In genomic region chr15:35112346-35112745, GRCh38 we compare ENCODE assay signal across 23 cellular contexts. TPM values are rescaled to one million over a fixed set of nuclear protein-coding genes. Genes with fewer than 3 reads are reported as not detected.
DNase-seq lines count a peak whose midpoint lies in the region; ATAC-seq, FAIRE-seq and TF ChIP-seq lines count a peak whose summit lies in the region.
"Had no signal": no experiment of that assay in that cellular context is flagged by ENCODE, and none has a peak within 500 bp of the region (broad histone marks: within the 10 kb centered on the region; RNA-seq: fewer than 3 reads in every experiment).

No MANE protein-coding gene starts in this region.

- no peak overlapping the region for H3K4me3 ChIP-seq in K562
- H3K4me3 ChIP-seq: A549, GM23338 had no signal

- DNase-seq in ELF-1 (ENCODE audit: low read depth, low spot score) (peak; percentile 47), NCI-H69 (lab: John Stamatoyannopoulos, UW) (peak; percentile 27), K562 (ENCODE audit: extremely low read depth in 1 of 4, low spot score in 3 of 4) (no peak), AG20443 (ENCODE audit: low spot score) (no peak)
- DNase-seq: 8988T; ACHN; C1 segment of cervical spinal cord; Calu3; CD4-positive, alpha-beta memory T cell; COR-L47; DMS53; DMS79 treated with DMSO at 0.1 percent for 48 hours; H9; HFFc6 had no signal

- no peak for TF ChIP-seq RAD21 in K562 (CRISPR knock-in tag; conservative IDR thresholded peaks at IDR 0.05 in 1 of 2, IDR thresholded peaks at IDR 0.05 in 1 of 2)

- no peaks in the 10 kb centered on the region for H3K79me2 ChIP-seq in K562 (ENCODE audit: control insufficient read depth, insufficient read depth, low read length)

- POLR2A ChIA-PET in K562 (lab: Yijun Ruan, JAX), result no interaction called here

- no peak for TF ChIP-seq POLR2A in K562 (conservative IDR thresholded peaks at IDR 0.05)

- H3K27me3 ChIP-seq in K562 (ENCODE audit: control insufficient read depth in 2 of 2, insufficient read depth in 2 of 2, low read length in 2 of 2), result no peaks in the 10 kb centered on the region

- no peak for FAIRE-seq in K562 (lab: Jason Lieb, UNC)
- FAIRE-seq: A549, G401.6, GM12892 had no signal

- in situ Hi-C loops in K562 (cut with MboI), result no loop called here

- H4K20me1 ChIP-seq in K562 (replicated peaks; ENCODE audit: control insufficient read depth, insufficient read depth, low read length), result no peaks in the 10 kb centered on the region

- no peak overlapping the region for H3K9ac ChIP-seq in K562 (ENCODE audit: insufficient read depth in 1 of 2, low read depth in 2 of 2, low read length in 2 of 2)

- intact Hi-C loops in K562 (cut with micrococcal nuclease), result no loop called here

- H3K4me1 ChIP-seq in K562 (replicated peaks in 1 of 2; ENCODE audit: control insufficient read depth in 2 of 2, insufficient read depth in 2 of 2, low read length in 2 of 2), result no peaks in the 10 kb centered on the region
- H3K4me1 ChIP-seq: A549 had no signal

- H2AFZ ChIP-seq in K562 (ENCODE audit: low read depth, low read length), result no peak overlapping the region
- H2AFZ ChIP-seq: GM23338 had no signal

- H3K27ac ChIP-seq in K562 (ENCODE audit: extremely low read depth, low read depth, low read length), result no peak overlapping the region
- H3K27ac ChIP-seq: A549 had no signal

- H3K9me1 ChIP-seq in K562 (ENCODE audit: control insufficient read depth, insufficient read depth, low read length), result no peaks in the 10 kb centered on the region

- WGBS in K562 (ENCODE audit: insufficient coverage, low coverage, missing lambda C conversion rate), result 53% methylated on average over 2 of the region's 2 CpGs

- no peak for ATAC-seq in K562
- no peak for ATAC-seq in GM21381 (IDR thresholded peaks at IDR 0.05; ENCODE audit: unreplicated experiment)
- ATAC-seq in GM19452 (IDR thresholded peaks at IDR 0.05; ENCODE audit: unreplicated experiment), result no peak
- ATAC-seq: A549, GM23338 had no signal

- H3K9me3 ChIP-seq in K562 (replicated peaks; ENCODE audit: control insufficient read depth, insufficient read depth, low read depth, low read length), result no peaks in the 10 kb centered on the region
- H3K9me3 ChIP-seq: A549 had no signal

- no peaks in the 10 kb centered on the region for H3K36me3 ChIP-seq in K562 (ENCODE audit: control insufficient read depth, insufficient read depth, low read length)

- CTCF ChIA-PET in K562 (lab: Yijun Ruan, JAX; ENCODE audit: low intra/inter-chr PET ratio), result no interaction called here

- no peak overlapping the region for H3K4me2 ChIP-seq in K562 (ENCODE audit: insufficient read depth, low read length)
- H3K4me2 ChIP-seq: A549, GM23338 had no signal

- BruUV-seq in K562 (replicated peaks; lab: Mats Ljungman, UMichigan), result no TSS peak

- no peak for TF ChIP-seq CTCF in K562 (IDR thresholded peaks at IDR 0.05 in 2 of 3, conservative IDR thresholded peaks at IDR 0.05 in 1 of 3; ENCODE audit: insufficient read depth in 2 of 3, low read depth in 1 of 3, low read length in 3 of 3)

- TF ChIP-seq EP300 in K562 (IDR thresholded peaks at IDR 0.05; ENCODE audit: low read length), result no peak

TF ChIP-seq in K562, 482 proteins besides CTCF, POLR2A, EP300 and RAD21:
- TF ChIP-seq ATF3 (IDR thresholded peaks at IDR 0.05), result peak; percentile 17; the same call in 1 of the 2 replicates
- no peak for TF ChIP-seq ATF3 (CRISPR knock-in tag; conservative IDR thresholded peaks at IDR 0.05)
- no peak for TF ChIP-seq ATF2 (CRISPR knock-in tag; IDR thresholded peaks at IDR 0.05)

RNA-seq across cellular contexts. Expression of gene NANOGP8, which starts 27.3 kb away (rescaled TPM):
- not detected in 2 replicates for total RNA-seq in K562 (2011; cell fraction: chromatin; rRNA removed; ENCODE audit: low replicate concordance)
- not detected in 2 replicates for total RNA-seq in K562 (2011; cell fraction: nucleolus; rRNA removed)
- not detected in 2 replicates for total RNA-seq in K562 (2011; cell fraction: nucleoplasm; rRNA removed)
- total RNA-seq in K562 (2014; rRNA removed), result not detected in 2 replicates
- total RNA-seq in K562 (2014; rRNA removed; fragmentation: Illumina TruSeq; extraction: Trizol), result not detected in 2 replicates
- not detected in 2 replicates for total RNA-seq in K562 (2015; rRNA removed; fragmentation: Illumina TruSeq; extraction: Trizol)
- not detected in 2 replicates for total RNA-seq in K562 (2021)
- not detected in 2 replicates for polyA plus RNA-seq in K562 (2011; rRNA removed)
- polyA plus RNA-seq in K562 (2011; cell fraction: cytosol; rRNA removed), result not detected in 2 replicates
- polyA plus RNA-seq in K562 (2011; cell fraction: nucleus; rRNA removed), result not detected in 2 replicates
- not detected in 2 replicates for polyA plus RNA-seq in K562 (2012)
- not detected in 2 replicates for polyA plus RNA-seq in K562 (2014; fragmentation: Illumina TruSeq; extraction: Trizol)
- not detected for polyA plus RNA-seq in K562 (2014; fragmentation: Nextera tagmentation; extraction: Ambion mirVana)
- polyA plus RNA-seq in K562 (2014; rRNA removed), result not detected in 2 replicates
- polyA minus RNA-seq in K562 (2011; rRNA and poly(A)+ RNA removed), result not detected in 2 replicates
- polyA minus RNA-seq in K562 (2011; cell fraction: cytosol; rRNA and poly(A)+ RNA removed), result not detected in 2 replicates
- not detected in 2 replicates for polyA minus RNA-seq in K562 (2011; cell fraction: nucleus; rRNA and poly(A)+ RNA removed)
- total RNA-seq: Calu3; CD4-positive, alpha-beta memory T cell; Daoy; H4; HFFc6 had no signal
- polyA plus RNA-seq: A549; BJ; CD4-positive, alpha-beta memory T cell had no signal

Comparison
In these comparisons a context has a peak if more than half of its experiments do, and no peak if none do; other contexts are left out.
1. DNase-seq: peak in ELF-1 (single experiment) and NCI-H69 (single experiment); none in K562 (0 of 4) and AG20443 (single experiment).